9 cellular contexts compared by ENCODE assay signal in genomic region chr12:101414533-101415119, GRCh38. TPM values are rescaled to one million over a fixed set of nuclear protein-coding genes. Genes with fewer than 3 reads are reported as not detected.
DNase-seq lines count a peak whose midpoint lies in the region; ATAC-seq and TF ChIP-seq lines count a peak whose summit lies in the region.
"Had no signal": no experiment of that assay in that cellular context is flagged by ENCODE, and none has a peak within 500 bp of the region (broad histone marks: within the 10 kb centered on the region; RNA-seq: fewer than 3 reads in every experiment).

No MANE protein-coding gene starts in this region.

- H3K27ac Mint-ChIP-seq in effector memory CD8-positive, alpha-beta T cell = no peak overlapping the region
- H3K27ac Mint-ChIP-seq: IgD-negative memory B cell had no signal

- ATAC-seq in Panc1 (peak; percentile 82), mucosa of descending colon (peak; percentile 44), GM19035 (IDR thresholded peaks at IDR 0.05; ENCODE audit: unreplicated experiment) (no peak), HG03280 (IDR thresholded peaks at IDR 0.05; ENCODE audit: unreplicated experiment) (no peak)
- no peak for ATAC-seq in effector memory CD8-positive, alpha-beta T cell (replicated peaks)

- DNase-seq in Ammon's horn (ENCODE audit: low spot score) (peak; percentile 60), LHCN-M2 (ENCODE audit: low read depth) (peak; percentile 63), Panc1 (ENCODE audit: low read depth, low spot score) (peak; percentile 68), mucosa of descending colon (peak in 1 of 3 donors; percentile 80)
- peak in 2 of 3 experiments; percentile 3 to 12 for DNase-seq in effector memory CD8-positive, alpha-beta T cell

- intact Hi-C loops in Panc1 (cut with micrococcal nuclease; ENCODE audit: unreplicated experiment) = loop anchor here (5.0 to 10.0 kb wide), 3 partner anchors 280 to 418 kb away; partner anchors contain the start of genes CHPT1 and GNPTAB
- intact Hi-C loops in mucosa of descending colon (cut with DNase I, micrococcal nuclease) = loop anchor here in 1 of 2 donors (10.0 kb wide), 1 partner anchor 420 kb away; the partner anchor contains the start of gene GNPTAB

- POLR2A ChIA-PET in Panc1 (lab: Charles Lee) = no interaction called here

- H3K4me1 Mint-ChIP-seq in effector memory CD8-positive, alpha-beta T cell (ENCODE audit: low read depth in 2 of 2) = no peaks in the 10 kb centered on the region
- H3K4me1 Mint-ChIP-seq: IgD-negative memory B cell had no signal

- H3K4me3 Mint-ChIP-seq in effector memory CD8-positive, alpha-beta T cell = no peak overlapping the region
- H3K4me3 Mint-ChIP-seq: IgD-negative memory B cell had no signal

- no peak overlapping the region for H3K27ac ChIP-seq in Panc1 (ENCODE audit: low read length)

- BruUV-seq in Panc1 (replicated peaks; lab: Mats Ljungman, UMichigan) = no TSS peak

- H3K36me3 Mint-ChIP-seq in effector memory CD8-positive, alpha-beta T cell (ENCODE audit: insufficient read depth) = no peaks in the 10 kb centered on the region

- H3K4me3 ChIP-seq in Panc1 (ENCODE audit: low read depth in 2 of 2, low read length in 2 of 2) (no peak overlapping the region), mucosa of descending colon (no peak overlapping the region)

- no peaks in the 10 kb centered on the region for H3K9me3 ChIP-seq in Panc1 (ENCODE audit: control insufficient read depth, insufficient read depth, low read depth, low read length)
- H3K9me3 ChIP-seq in mucosa of descending colon = no peaks in the 10 kb centered on the region

- H3K9me3 Mint-ChIP-seq in effector memory CD8-positive, alpha-beta T cell = no peaks in the 10 kb centered on the region

- CTCF ChIA-PET in Panc1 (lab: Charles Lee) = no interaction called here

- in situ Hi-C loops in Panc1 (cut with HindIII; ENCODE audit: low pct_unique_long_range_greater_than_20kb, low sequenced_read_pairs) = no loop called here

- H3K27me3 Mint-ChIP-seq in effector memory CD8-positive, alpha-beta T cell = no peaks in the 10 kb centered on the region

- H3K27me3 ChIP-seq in Panc1 (ENCODE audit: control insufficient read depth, insufficient read depth, low read length) = no peaks in the 10 kb centered on the region; the same call in 1 of the 2 replicates

- no peaks in the 10 kb centered on the region for H3K4me1 ChIP-seq in Panc1 (ENCODE audit: control insufficient read depth, insufficient read depth, low read length)
- no peaks in the 10 kb centered on the region for H3K4me1 ChIP-seq in mucosa of descending colon (ENCODE audit: low read depth)

- H3K36me3 ChIP-seq in Panc1 (ENCODE audit: control insufficient read depth, insufficient read depth, low read length) (no peaks in the 10 kb centered on the region), mucosa of descending colon (ENCODE audit: low read depth) (no peaks in the 10 kb centered on the region)

- TF ChIP-seq CTCF in GM12874 (IDR thresholded peaks at IDR 0.05; ENCODE audit: insufficient read depth, low read depth, low read length) (peak; percentile 34; the same call in 1 of the 2 replicates), Panc1 (IDR thresholded peaks at IDR 0.05) (peak; percentile 61; the same call in 1 of the 2 replicates), mucosa of descending colon (IDR thresholded peaks at IDR 0.05) (no peak)

RNA-seq across cellular contexts. Expression of gene ARL1, which starts 7.1 kb away (rescaled TPM):
- total RNA-seq in LHCN-M2 (2014; rRNA removed) (59.9 and 62.1 TPM in 2 replicates), Panc1 (2021; ENCODE audit: unreplicated experiment) (64.9 TPM), mucosa of descending colon (10 to 100 TPM; 70.6 to 77.8 (median 73.0) TPM)
- 70.7 TPM for polyA plus RNA-seq in LHCN-M2 (2012)
- polyA plus RNA-seq in Panc1 (2012; ENCODE audit: insufficient read length) = 64.4 TPM

Comparison
In these comparisons a context has a peak if more than half of its experiments do, and no peak if none do; other contexts are left out.
1. ATAC-seq: peak in Panc1 (single experiment) and mucosa of descending colon (single experiment); none in effector memory CD8-positive, alpha-beta T cell (single experiment), GM19035 (single experiment) and HG03280 (single experiment).